In the genomic region with DNA sequence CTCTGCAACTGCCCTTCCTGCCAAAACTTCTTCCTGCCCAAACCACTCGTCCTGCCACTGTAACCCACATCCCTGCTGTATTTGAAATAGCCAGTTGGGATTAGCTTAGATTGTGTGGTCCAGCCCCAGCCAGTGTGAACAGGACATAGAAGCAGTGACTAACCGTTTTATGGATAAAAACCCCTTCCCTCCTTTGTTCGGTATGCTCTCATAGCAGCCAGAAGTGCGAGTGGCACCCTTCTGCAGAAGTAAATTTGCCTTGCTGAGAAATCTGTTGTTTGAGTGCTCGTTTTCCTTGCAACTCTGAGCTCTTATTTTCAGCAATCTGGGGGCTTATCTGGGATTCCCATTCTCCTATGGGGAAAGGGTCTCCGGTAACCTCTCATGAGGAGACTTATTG, we compare ENCODE assay signal across 20 cellular contexts.
DNase-seq lines count a peak whose midpoint lies in the region; ATAC-seq, FAIRE-seq and TF ChIP-seq lines count a peak whose summit lies in the region.
"Had no signal": no experiment of that assay in that cellular context is flagged by ENCODE, and none has a peak within 500 bp of the region (broad histone marks: within the 10 kb centered on the region; RNA-seq: fewer than 3 reads in every experiment).

No MANE protein-coding gene starts in this region.

- no peak for TF ChIP-seq EP300 in GM12878 (IDR thresholded peaks at IDR 0.05; ENCODE audit: borderline replicate concordance in 1 of 2, control insufficient read depth in 1 of 2, low read depth in 2 of 2, low read length in 2 of 2)

- H3K4me1 ChIP-seq in HEK293 (ENCODE audit: control insufficient read depth, insufficient read depth, low read length) (no peaks in the 10 kb centered on the region), Loucy (ENCODE audit: insufficient read depth, low read length, poor library complexity, severe bottlenecking) (no peaks in the 10 kb centered on the region), GM12878 (ENCODE audit: control insufficient read depth, insufficient read depth, low read length) (no peaks in the 10 kb centered on the region), neural progenitor cell (no peaks in the 10 kb centered on the region)
- H3K4me1 ChIP-seq: Caco-2 had no signal

- no peak for TF ChIP-seq CTCF in HEK293 (tag by site-specific recombination; IDR thresholded peaks at IDR 0.05)
- no peak for TF ChIP-seq CTCF in Loucy (conservative IDR thresholded peaks at IDR 0.05; ENCODE audit: low read length)
- no peak for TF ChIP-seq CTCF in GM12878 (IDR thresholded peaks at IDR 0.05 in 2 of 3, conservative IDR thresholded peaks at IDR 0.05 in 1 of 3; ENCODE audit: control insufficient read depth in 2 of 3, extremely low read depth in 1 of 3, insufficient read depth in 1 of 3, low read depth in 3 of 3, low read length in 3 of 3)
- no peak for TF ChIP-seq CTCF in neural progenitor cell (IDR thresholded peaks at IDR 0.05)

- no peaks in the 10 kb centered on the region for H3K36me3 ChIP-seq in HEK293 (ENCODE audit: control insufficient read depth in 2 of 2, insufficient read depth in 1 of 2, low read length in 2 of 2)
- H3K36me3 ChIP-seq in Loucy (ENCODE audit: insufficient read depth, low read length) = no peaks in the 10 kb centered on the region
- H3K36me3 ChIP-seq in GM12878 (ENCODE audit: control insufficient read depth in 2 of 2, insufficient read depth in 2 of 2, low read length in 1 of 2) = no peaks in the 10 kb centered on the region
- no peaks in the 10 kb centered on the region for H3K36me3 ChIP-seq in neural progenitor cell

- H3K27ac ChIP-seq in HEK293 (ENCODE audit: extremely low read depth, low read depth, low read length) (no peak overlapping the region), GM12878 (ENCODE audit: control insufficient read depth, insufficient read depth) (no peak overlapping the region), neural progenitor cell (no peak overlapping the region)
- H3K27ac ChIP-seq: C4-2B had no signal

- CTCF ChIA-PET in HEK293 (lab: Yijun Ruan, JAX) = interaction anchor here (0.6 to 2.6 kb wide), 7 partner anchors 9 to 152 kb away, joined by 3 to 20 read pairs (median 5); no protein-coding TSS in a partner anchor
- CTCF ChIA-PET in GM12878 (lab: Yijun Ruan, JAX) = interaction anchor here (0.8 to 2.2 kb wide), 4 partner anchors 15 to 81 kb away, joined by 3 to 9 read pairs (median 4); no protein-coding TSS in a partner anchor

- no peak for DNase-seq in GM12878 (ENCODE audit: low read depth, low spot score)
- no peak for DNase-seq in neural progenitor cell (ENCODE audit: low spot score)
- no peak for DNase-seq in ACHN
- DNase-seq in globus pallidus (ENCODE audit: low spot score) = no peak
- no peak for DNase-seq in HK-2 (ENCODE audit: unreplicated experiment)
- DNase-seq: CD4-positive, alpha-beta T cell; DMS153; HCEC 1CT; HFFc6; IMR-90 had no signal

- 10% methylated on average over 6 of the region's 6 CpGs for WGBS in GM12878 (ENCODE audit: insufficient coverage, insufficient replicate concordance, low lambda C conversion rate, missing lambda C conversion rate)

- no peak for TF ChIP-seq POLR2A in GM12878 (IDR thresholded peaks at IDR 0.05; ENCODE audit: low read depth, low read length)

- no peak overlapping the region for H3K27ac Mint-ChIP-seq in neural progenitor cell
- H3K27ac Mint-ChIP-seq: CD4-positive, alpha-beta T cell; HFFc6 had no signal

- H3K79me2 ChIP-seq in Loucy (ENCODE audit: insufficient read depth, low read length) (no peaks in the 10 kb centered on the region), GM12878 (ENCODE audit: control insufficient read depth, insufficient read depth, low read length) (no peaks in the 10 kb centered on the region), neural progenitor cell (ENCODE audit: low read depth) (no peaks in the 10 kb centered on the region)

- no peaks in the 10 kb centered on the region for H3K9me2 ChIP-seq in Loucy (replicated peaks; ENCODE audit: low read depth, low read length)

- TF ChIP-seq RAD21 in GM12878 (IDR thresholded peaks at IDR 0.05; ENCODE audit: insufficient read depth, low read depth, low read length) = no peak

- no TSS peak for BruUV-seq in GM12878 (replicated peaks; lab: Mats Ljungman, UMichigan)

- H4K20me1 ChIP-seq in Loucy (ENCODE audit: insufficient read depth, low read length, poor library complexity, severe bottlenecking) = no peaks in the 10 kb centered on the region
- H4K20me1 ChIP-seq in GM12878 (ENCODE audit: control insufficient read depth, insufficient read depth) = no peaks in the 10 kb centered on the region
- H4K20me1 ChIP-seq in neural progenitor cell (ENCODE audit: low read depth) = no peaks in the 10 kb centered on the region

- H3K9me3 ChIP-seq in HEK293 (ENCODE audit: control insufficient read depth, insufficient read depth, low read depth, low read length) (no peaks in the 10 kb centered on the region), Loucy (ENCODE audit: insufficient read depth, low read depth, low read length) (no peaks in the 10 kb centered on the region; the same call in 1 of the 2 replicates), GM12878 (replicated peaks; ENCODE audit: control insufficient read depth, insufficient read depth, low read length) (no peaks in the 10 kb centered on the region; the same call in 2 of the 3 replicates), neural progenitor cell (ENCODE audit: low read depth) (no peaks in the 10 kb centered on the region)
- H3K9me3 ChIP-seq: Caco-2 had no signal

- H3F3A ChIP-seq in Loucy (ENCODE audit: low read depth) (no peaks in the 10 kb centered on the region), neural progenitor cell (ENCODE audit: low read depth) (no peaks in the 10 kb centered on the region)

- H3K9ac ChIP-seq in Loucy (ENCODE audit: low read depth, low read length, poor library complexity, severe bottlenecking) = no peak overlapping the region
- no peak overlapping the region for H3K9ac ChIP-seq in GM12878 (ENCODE audit: control insufficient read depth, insufficient read depth, low read length)
- H3K9ac ChIP-seq in neural progenitor cell = no peak overlapping the region

- no peaks in the 10 kb centered on the region for H3K27me3 ChIP-seq in Loucy (ENCODE audit: insufficient read depth, low read length, poor library complexity, severe bottlenecking)
- no peaks in the 10 kb centered on the region for H3K27me3 ChIP-seq in GM12878 (replicated peaks in 1 of 2; ENCODE audit: control insufficient read depth in 2 of 2, insufficient read depth in 2 of 2, low read length in 1 of 2)
- no peaks in the 10 kb centered on the region for H3K27me3 ChIP-seq in neural progenitor cell

- no peak overlapping the region for H3K4me2 ChIP-seq in Loucy (ENCODE audit: low read depth, low read length, poor library complexity, severe bottlenecking)
- no peak overlapping the region for H3K4me2 ChIP-seq in GM12878 (ENCODE audit: control insufficient read depth, insufficient read depth)
- H3K4me2 ChIP-seq in neural progenitor cell = no peak overlapping the region

- intact Hi-C loops in GM12878 (cut with micrococcal nuclease; ENCODE audit: unreplicated experiment) = no loop called here

- no peaks in the 10 kb centered on the region for H3K4me1 Mint-ChIP-seq in neural progenitor cell

- no peak overlapping the region for H3K4me3 ChIP-seq in HEK293 (ENCODE audit: low read depth, low read length)
- peak overlapping the region; percentile 14 for H3K4me3 ChIP-seq in Loucy (ENCODE audit: low read length, poor library complexity, severe bottlenecking)
- no peak overlapping the region for H3K4me3 ChIP-seq in GM12878
- no peak overlapping the region for H3K4me3 ChIP-seq in neural progenitor cell
- H3K4me3 ChIP-seq: K562 had no signal

- RAD21 ChIA-PET in GM12878 (lab: Charles Lee; ENCODE audit: unreplicated experiment) = no interaction called here

- H3K36me3 Mint-ChIP-seq in neural progenitor cell = no peaks in the 10 kb centered on the region

- no peak for ATAC-seq in GM12878

- H3K9me3 Mint-ChIP-seq in neural progenitor cell = peaks cover 18% of the 10 kb centered on the region

- SMC1A ChIA-PET in GM12878 (lab: Charles Lee; ENCODE audit: uncharacterized antibody, unreplicated experiment) = interaction anchor here (1.2 kb wide), 1 partner anchor 23 kb away, joined by 3 read pairs; no protein-coding TSS in a partner anchor

- H3K4me3 Mint-ChIP-seq in neural progenitor cell = no peak overlapping the region
- H3K4me3 Mint-ChIP-seq: CD4-positive, alpha-beta T cell; HFFc6 had no signal

- H2AFZ ChIP-seq in Loucy (ENCODE audit: low read length) (no peak overlapping the region), GM12878 (ENCODE audit: control insufficient read depth, low read depth, low read length) (no peak overlapping the region), neural progenitor cell (replicated peaks) (peak overlapping the region; percentile 47)

- in situ Hi-C loops in GM12878 (cut with MboI) (no loop called here), ACHN (cut with HindIII; ENCODE audit: low pct_ligation_motif_present, low pct_unique_long_range_greater_than_20kb, low sequenced_read_pairs) (no loop called here)

- no peak for FAIRE-seq in GM12878 (lab: Jason Lieb, UNC)
- FAIRE-seq: A204.1, G401.6, GM12892, GM18507, H54 had no signal

- POLR2A ChIA-PET in HEK293 (lab: Yijun Ruan, JAX) = no interaction called here
- POLR2A ChIA-PET in GM12878 (lab: Charles Lee) = no interaction called here

- no peaks in the 10 kb centered on the region for H3K27me3 Mint-ChIP-seq in neural progenitor cell (ENCODE audit: insufficient read depth, low read depth)
- H3K27me3 Mint-ChIP-seq: CD4-positive, alpha-beta T cell had no signal

TF ChIP-seq in HEK293, 187 proteins besides CTCF, POLR2A, EP300 and RAD21 (continues in another document):
- TF ChIP-seq TRIM28 (IDR thresholded peaks at IDR 0.05; ENCODE audit: borderline replicate concordance, low read length) = peak; percentile 71; the same call in 1 of the 2 replicates
- TF ChIP-seq ZNF658 (tag by site-specific recombination; IDR thresholded peaks at IDR 0.05) = no peak

TF ChIP-seq in GM12878, 131 proteins besides CTCF, POLR2A, EP300 and RAD21:
- no peak for TF ChIP-seq PAX5 (IDR thresholded peaks at IDR 0.05; ENCODE audit: borderline replicate concordance, low read depth, low read length)
- TF ChIP-seq CHD2 (IDR thresholded peaks at IDR 0.05; ENCODE audit: borderline replicate concordance, low read depth, low read length) = no peak
- peak; percentile 44; the same call in 1 of the 2 replicates for TF ChIP-seq CBX5 (IDR thresholded peaks at IDR 0.05; ENCODE audit: low read depth)
